35 cellular contexts compared by ENCODE assay signal in the genomic region with DNA sequence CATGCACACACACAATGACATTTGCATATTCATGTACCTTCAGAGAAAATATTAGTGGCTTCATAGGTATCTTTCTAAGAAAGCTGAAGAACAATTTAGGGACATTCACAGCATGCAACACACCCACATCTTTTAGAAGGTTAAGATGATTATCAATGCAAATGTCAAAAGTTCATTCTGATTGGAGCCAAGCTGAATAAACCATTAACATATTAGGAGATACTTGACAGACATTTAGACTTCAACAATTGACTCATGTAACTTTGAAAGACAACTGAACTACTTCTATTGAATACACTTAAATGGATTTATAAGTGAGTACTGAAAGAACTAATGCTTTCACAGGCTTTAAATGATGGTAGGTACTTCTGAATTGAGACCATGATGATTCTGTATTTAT.
"Had no signal": no experiment of that assay in that cellular context is flagged by ENCODE, and none has a peak within 500 bp of the region (broad histone marks: within the 10 kb centered on the region; RNA-seq: fewer than 3 reads in every experiment).

No MANE protein-coding gene starts in this region.

- DNase-seq: Karpas-422, Kasumi-1, KG1, MG63, MM.1S, MV-4-11, NCI-H1048, NCI-H1092, NCI-H1092 treated with DMSO at 0.1 percent for 48 hours, NCI-H1105, NCI-H1105 treated with DMSO at 0.1 percent for 48 hours, NCI-H1417 treated with DMSO at 0.1 percent for 48 hours, NCI-H1436, NCI-H1436 treated with DMSO at 0.1 percent for 48 hours, NCI-H146, NCI-H1694, NCI-H187, NCI-H187 treated with DMSO at 0.1 percent for 48 hours, NCI-H1930, NCI-H2029, NCI-H2029 treated with DMSO at 0.1 percent for 48 hours, NCI-H2081, NCI-H2081 treated with DMSO at 0.1 percent for 48 hours, NCI-H2107, NCI-H2171, NCI-H2171 treated with DMSO at 0.1 percent for 48 hours, NCI-H2227 treated with DMSO at 0.1 percent for 48 hours, NCI-H226, NCI-H345, NCI-H446, NCI-H446 treated with DMSO at 0.1 percent for 48 hours, NCI-H510A, NCI-H510A treated with DMSO at 0.1 percent for 48 hours, NCI-H524 had no signal

- H3K9me3 ChIP-seq: MG63 had no signal

- H3K4me2 ChIP-seq: KMS-11 had no signal

- H3K4me3 ChIP-seq: MG63 had no signal

- H3K36me3 ChIP-seq: MG63 had no signal

- H3K9ac ChIP-seq: KMS-11 had no signal

- H3K27ac ChIP-seq: KMS-11 had no signal

- H3K27me3 ChIP-seq: MG63 had no signal
